Comparison of ENCODE assay signal across 26 cellular contexts in the genomic region with DNA sequence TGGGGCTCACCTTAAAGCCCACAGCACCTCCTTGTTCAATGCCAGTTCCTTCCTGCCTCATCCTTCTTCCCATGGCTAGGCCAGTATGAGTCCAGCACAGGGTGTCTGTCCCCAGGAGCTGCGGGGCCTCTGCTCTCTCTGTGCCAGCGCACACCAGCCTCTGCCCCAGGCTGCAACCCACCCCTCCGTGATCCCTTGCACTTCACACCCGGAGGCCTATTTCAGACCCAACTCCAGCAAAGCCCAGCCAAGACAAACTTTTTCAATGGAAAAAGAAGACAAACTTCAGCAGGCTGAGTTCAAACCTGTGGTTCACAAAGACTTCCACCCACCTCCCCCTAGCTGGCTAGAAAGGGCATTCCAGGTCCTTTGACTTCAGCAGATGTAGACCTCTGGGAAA.
"Had no signal": no experiment of that assay in that cellular context is flagged by ENCODE, and none has a peak within 500 bp of the region (broad histone marks: within the 10 kb centered on the region; RNA-seq: fewer than 3 reads in every experiment).

No MANE protein-coding gene starts in this region.

- H3K4me1 ChIP-seq: ascending aorta, breast epithelium, colonic mucosa had no signal

- H3K36me3 ChIP-seq: ascending aorta, breast epithelium, cardiac muscle cell, colonic mucosa had no signal

- H3K27ac Mint-ChIP-seq: activated CD4-positive, alpha-beta T cell treated with anti-CD3 and anti-CD28 coated beads, Interleukin-2, amount 10 ng/mL, durations not matched to agents 7 days and 5 days; activated CD8-positive, alpha-beta T cell treated with anti-CD3 and anti-CD28 coated beads for 36 hours; activated naive CD4-positive, alpha-beta T cell treated with anti-CD3 and anti-CD28 coated beads, Interleukin-2, amount 50 U/mL, for 24 hours; activated naive CD8-positive, alpha-beta T cell treated with anti-CD3 and anti-CD28 coated beads, Interleukin-2, amount 10 ng/mL, durations not matched to agents 7 days and 5 days; activated T-helper 17 cell treated with anti-CD3 and anti-CD28 coated beads, Interleukin-2, amount 50 U/mL, for 72 hours; WTC11 had no signal

- H3K4me3 ChIP-seq: ascending aorta, breast epithelium, cardiac muscle cell, colonic mucosa had no signal

- H3K27me3 ChIP-seq: ascending aorta, breast epithelium, cardiac muscle cell, colonic mucosa had no signal

- H3K4me1 Mint-ChIP-seq: activated CD4-positive, alpha-beta T cell treated with anti-CD3 and anti-CD28 coated beads, Interleukin-2, amount 10 ng/mL, durations not matched to agents 7 days and 5 days; activated naive CD4-positive, alpha-beta T cell treated with anti-CD3 and anti-CD28 coated beads, Interleukin-2, amount 50 U/mL, for 24 hours; activated T-helper 17 cell treated with anti-CD3 and anti-CD28 coated beads, Interleukin-2, amount 50 U/mL, for 72 hours; brain; WTC11 had no signal

- ATAC-seq: activated CD8-positive, alpha-beta T cell treated with anti-CD3 and anti-CD28 coated beads for 36 hours; activated T-cell treated with anti-CD3 and anti-CD28 coated beads, Interleukin-2, amount 50 U/mL, for 4 hours; activated T-helper 17 cell treated with anti-CD3 and anti-CD28 coated beads, Interleukin-2, amount 50 U/mL, for 72 hours; WTC11 had no signal

- H3K9me3 Mint-ChIP-seq: activated CD8-positive, alpha-beta T cell treated with anti-CD3 and anti-CD28 coated beads for 36 hours; activated naive CD4-positive, alpha-beta T cell treated with anti-CD3 and anti-CD28 coated beads, Interleukin-2, amount 50 U/mL, for 24 hours; activated T-cell treated with anti-CD3 and anti-CD28 coated beads, Interleukin-2, amount 50 U/mL, for 4 hours; activated T-helper 17 cell treated with anti-CD3 and anti-CD28 coated beads, Interleukin-2, amount 50 U/mL, for 72 hours; brain; WTC11 had no signal

- DNase-seq: activated CD4-positive, alpha-beta T cell treated with anti-CD3 and anti-CD28 coated beads for 1 hour; activated CD4-positive, alpha-beta T cell treated with anti-CD3 and anti-CD28 coated beads for 4 hours; activated CD4-positive, alpha-beta T cell treated with anti-CD3 and anti-CD28 coated beads, Interleukin-2, amount 10 ng/mL, durations not matched to agents 7 days and 5 days; activated CD4-positive, alpha-beta T cell treated with anti-CD3 and anti-CD28 coated beads, Interleukin-2, amount 50 U/mL, for 4 hours; activated CD8-positive, alpha-beta memory T cell treated with anti-CD3 and anti-CD28 coated beads for 24 hours; activated CD8-positive, alpha-beta T cell treated with anti-CD3 and anti-CD28 coated beads for 36 hours; activated effector memory CD4-positive, alpha-beta T cell treated with Interleukin-2 at 50 U/mL for 16 hours; activated gamma-delta T cell treated with Interleukin-2 at 50 U/mL for 16 hours; activated naive CD4-positive, alpha-beta T cell treated with Interleukin-2 at 50 U/mL for 16 hours; activated naive CD8-positive, alpha-beta T cell treated with anti-CD3 and anti-CD28 coated beads, Interleukin-2, amount 10 ng/mL, durations not matched to agents 7 days and 5 days; activated T-cell treated with anti-CD3 and anti-CD28 coated beads, Interleukin-2, amount 50 U/mL, for 4 hours; central memory CD4-positive, alpha-beta T cell; cerebellar nuclear complex; colonic mucosa; effector CD8-positive, alpha-beta T cell; foreskin fibroblast; head of caudate nucleus; T-helper 2 cell had no signal

- H3K9me3 ChIP-seq: ascending aorta, breast epithelium, colonic mucosa had no signal

- H3K36me3 Mint-ChIP-seq: activated naive CD4-positive, alpha-beta T cell treated with anti-CD3 and anti-CD28 coated beads, Interleukin-2, amount 50 U/mL, for 24 hours; activated naive CD8-positive, alpha-beta T cell treated with anti-CD3 and anti-CD28 coated beads, Interleukin-2, amount 10 ng/mL, durations not matched to agents 7 days and 5 days; brain; WTC11 had no signal

- H3K27ac ChIP-seq: ascending aorta, breast epithelium, cardiac muscle cell, colonic mucosa, epithelial cell of prostate had no signal

- H3K27me3 Mint-ChIP-seq: activated CD4-positive, alpha-beta T cell treated with anti-CD3 and anti-CD28 coated beads, Interleukin-2, amount 10 ng/mL, durations not matched to agents 7 days and 5 days; activated CD8-positive, alpha-beta T cell treated with anti-CD3 and anti-CD28 coated beads for 36 hours; activated naive CD4-positive, alpha-beta T cell treated with anti-CD3 and anti-CD28 coated beads, Interleukin-2, amount 50 U/mL, for 24 hours; brain had no signal

- H3K4me3 Mint-ChIP-seq: activated CD4-positive, alpha-beta T cell treated with anti-CD3 and anti-CD28 coated beads, Interleukin-2, amount 10 ng/mL, durations not matched to agents 7 days and 5 days; activated CD8-positive, alpha-beta T cell treated with anti-CD3 and anti-CD28 coated beads for 36 hours; activated naive CD4-positive, alpha-beta T cell treated with anti-CD3 and anti-CD28 coated beads, Interleukin-2, amount 50 U/mL, for 24 hours; activated naive CD8-positive, alpha-beta T cell treated with anti-CD3 and anti-CD28 coated beads, Interleukin-2, amount 10 ng/mL, durations not matched to agents 7 days and 5 days; activated T-cell treated with anti-CD3 and anti-CD28 coated beads, Interleukin-2, amount 50 U/mL, for 4 hours; activated T-helper 17 cell treated with anti-CD3 and anti-CD28 coated beads, Interleukin-2, amount 50 U/mL, for 72 hours; brain; WTC11 had no signal
